Comparison of ENCODE assay signal across 20 cellular contexts in the genomic region with DNA sequence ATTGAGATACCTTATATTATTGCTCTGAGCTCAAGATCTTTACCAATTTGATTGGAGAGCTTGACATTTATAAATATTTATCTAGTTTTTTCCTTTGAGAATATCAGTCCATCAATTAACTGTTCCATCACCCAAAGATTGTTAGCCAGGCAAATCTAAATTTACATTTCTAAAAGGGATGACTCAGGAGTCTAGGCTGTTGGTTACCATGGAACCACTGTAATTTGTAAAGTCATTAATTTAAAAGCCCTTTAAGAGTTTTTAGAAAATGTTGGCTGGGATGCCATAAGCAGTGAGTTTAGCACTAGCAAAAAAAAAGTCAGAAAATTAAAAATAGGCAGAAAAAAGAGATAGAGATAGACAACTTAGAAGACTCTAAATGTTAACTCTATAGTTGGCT. TPM values are rescaled to one million over a fixed set of nuclear protein-coding genes. Genes with fewer than 3 reads are reported as not detected.
DNase-seq lines count a peak whose midpoint lies in the region; ATAC-seq, FAIRE-seq and TF ChIP-seq lines count a peak whose summit lies in the region.
"Had no signal": no experiment of that assay in that cellular context is flagged by ENCODE, and none has a peak within 500 bp of the region (broad histone marks: within the 10 kb centered on the region; RNA-seq: fewer than 3 reads in every experiment).

No MANE protein-coding gene starts in this region.

- intact Hi-C loops in psoas muscle (cut with DNase I), result no loop called here
- intact Hi-C loops in activated T-helper 1 cell treated with anti-CD3 and anti-CD28 coated beads, Interleukin-12 subunit alpha, Interleukin-12 subunit beta, Interleukin-2, Interleukin-4 antibody, amounts not matched to agents 30 ng/mL and 10 ng/mL and 1 ng/mL, durations not matched to agents 14 hours and 24 hours and 36 hours (cut with micrococcal nuclease), result no loop called here

- no peak overlapping the region for H3K4me3 Mint-ChIP-seq in astrocyte (ENCODE audit: unreplicated experiment)
- no peak overlapping the region for H3K4me3 Mint-ChIP-seq in activated T-helper 1 cell treated with anti-CD3 and anti-CD28 coated beads, Interleukin-12 subunit alpha, Interleukin-12 subunit beta, Interleukin-2, Interleukin-4 antibody, amounts not matched to agents 30 ng/mL and 10 ng/mL and 1 ng/mL, durations not matched to agents 14 hours and 24 hours and 36 hours
- H3K4me3 Mint-ChIP-seq: CD8-positive, alpha-beta memory T cell had no signal

- H3K79me2 ChIP-seq in astrocyte (ENCODE audit: insufficient read depth, low read length), result no peaks in the 10 kb centered on the region

- peaks cover 8% of the 10 kb centered on the region for H3K4me1 Mint-ChIP-seq in astrocyte (ENCODE audit: low read depth, unreplicated experiment)
- no peaks in the 10 kb centered on the region for H3K4me1 Mint-ChIP-seq in activated T-helper 1 cell treated with anti-CD3 and anti-CD28 coated beads, Interleukin-12 subunit alpha, Interleukin-12 subunit beta, Interleukin-2, Interleukin-4 antibody, amounts not matched to agents 30 ng/mL and 10 ng/mL and 1 ng/mL, durations not matched to agents 14 hours and 24 hours and 36 hours (ENCODE audit: low read depth)
- H3K4me1 Mint-ChIP-seq: CD8-positive, alpha-beta memory T cell had no signal

- H3K9ac ChIP-seq in HUES6 (ENCODE audit: low read length) (no peak overlapping the region), astrocyte (ENCODE audit: low read length) (no peak overlapping the region), iPS-20b (ENCODE audit: low read depth, low read length) (no peak overlapping the region)
- H3K9ac ChIP-seq: BLaER1 treated with 17β-estradiol and CSF1 and Interleukin-3, amounts not matched to agents 10 nM and 100 nM had no signal

- peak; percentile 47 for DNase-seq in AG08395 (ENCODE audit: low spot score)
- peak; percentile 54 for DNase-seq in astrocyte (ENCODE audit: low read depth)
- DNase-seq in coronary artery (ENCODE audit: low spot score), result no peak
- DNase-seq in psoas muscle, result no peak
- DNase-seq in activated T-helper 1 cell treated with anti-CD3 and anti-CD28 coated beads, Interleukin-12 subunit alpha, Interleukin-12 subunit beta, Interleukin-2, Interleukin-4 antibody, amounts not matched to agents 30 ng/mL and 10 ng/mL and 1 ng/mL, durations not matched to agents 14 hours and 24 hours and 36 hours (ENCODE audit: low spot score), result no peak
- DNase-seq: CD8-positive, alpha-beta memory T cell; DMS 273 treated with DMSO at 0.1 percent for 48 hours; GOT3; MG63; NCI-H2029; NCI-H2171; NCI-H446; NCI-H774; SJCRH30 had no signal

- no peaks in the 10 kb centered on the region for H3K36me3 Mint-ChIP-seq in astrocyte (ENCODE audit: low read depth, unreplicated experiment)
- H3K36me3 Mint-ChIP-seq in activated T-helper 1 cell treated with anti-CD3 and anti-CD28 coated beads, Interleukin-12 subunit alpha, Interleukin-12 subunit beta, Interleukin-2, Interleukin-4 antibody, amounts not matched to agents 30 ng/mL and 10 ng/mL and 1 ng/mL, durations not matched to agents 14 hours and 24 hours and 36 hours (ENCODE audit: low read depth), result no peaks in the 10 kb centered on the region

- no peak for FAIRE-seq in astrocyte (lab: Jason Lieb, UNC)

- no peak overlapping the region for H2AFZ ChIP-seq in astrocyte (ENCODE audit: low read depth, low read length)

- H4K20me1 ChIP-seq in astrocyte (ENCODE audit: insufficient read depth, low read length), result no peaks in the 10 kb centered on the region
- H4K20me1 ChIP-seq: BLaER1 treated with 17β-estradiol and CSF1 and Interleukin-3, amounts not matched to agents 10 nM and 100 nM had no signal

- peaks cover 19% of the 10 kb centered on the region for H3K9me3 ChIP-seq in HUES6 (ENCODE audit: control insufficient read depth, insufficient read depth, low read depth, low read length)
- H3K9me3 ChIP-seq in astrocyte (ENCODE audit: insufficient read depth, low read depth, low read length), result no peaks in the 10 kb centered on the region
- peaks cover 12% of the 10 kb centered on the region; the same call in 1 of the 2 replicates for H3K9me3 ChIP-seq in iPS-20b (ENCODE audit: insufficient read depth, low read depth, low read length)
- H3K9me3 ChIP-seq in psoas muscle, result peaks cover 17% of the 10 kb centered on the region
- H3K9me3 ChIP-seq: MG63, SJCRH30 had no signal

- peaks cover 2% of the 10 kb centered on the region for H3K9me3 Mint-ChIP-seq in astrocyte (ENCODE audit: unreplicated experiment)
- no peaks in the 10 kb centered on the region for H3K9me3 Mint-ChIP-seq in activated T-helper 1 cell treated with anti-CD3 and anti-CD28 coated beads, Interleukin-12 subunit alpha, Interleukin-12 subunit beta, Interleukin-2, Interleukin-4 antibody, amounts not matched to agents 30 ng/mL and 10 ng/mL and 1 ng/mL, durations not matched to agents 14 hours and 24 hours and 36 hours

- H3K27me3 ChIP-seq in HUES6 (ENCODE audit: control insufficient read depth, insufficient read depth, low read length) (no peaks in the 10 kb centered on the region), astrocyte (ENCODE audit: insufficient read depth, low read length) (peaks cover 2% of the 10 kb centered on the region), iPS-20b (ENCODE audit: insufficient read depth, low read length) (no peaks in the 10 kb centered on the region), psoas muscle (ENCODE audit: insufficient read depth in 3 of 3, low read length in 2 of 3) (peaks cover 0 to 5% (median 5%) of the 10 kb centered on the region in 3 donors)
- H3K27me3 ChIP-seq: BLaER1 treated with 17β-estradiol and CSF1 and Interleukin-3, amounts not matched to agents 10 nM and 100 nM; MG63; SJCRH30 had no signal

- no peaks in the 10 kb centered on the region for H3K36me3 ChIP-seq in HUES6 (ENCODE audit: control insufficient read depth, insufficient read depth, low read length)
- H3K36me3 ChIP-seq in astrocyte (ENCODE audit: insufficient read depth, low read length), result no peaks in the 10 kb centered on the region
- no peaks in the 10 kb centered on the region for H3K36me3 ChIP-seq in iPS-20b (ENCODE audit: insufficient read depth, low read depth, low read length)
- no peaks in the 10 kb centered on the region for H3K36me3 ChIP-seq in psoas muscle (ENCODE audit: insufficient read depth in 1 of 2, low read depth in 1 of 2)
- H3K36me3 ChIP-seq: BLaER1 treated with 17β-estradiol and CSF1 and Interleukin-3, amounts not matched to agents 10 nM and 100 nM; MG63; SJCRH30 had no signal

- peak overlapping the region; percentile 68 for H3K27ac ChIP-seq in HUES6 (ENCODE audit: low read depth, low read length)
- H3K27ac ChIP-seq in astrocyte (ENCODE audit: low read depth, low read length), result no peak overlapping the region
- H3K27ac ChIP-seq in iPS-20b (ENCODE audit: low read length), result peak overlapping the region; percentile 89
- no peak overlapping the region for H3K27ac ChIP-seq in coronary artery
- H3K27ac ChIP-seq in psoas muscle, result no peak overlapping the region
- H3K27ac ChIP-seq: RWPE1, SJCRH30 had no signal

- no peak for ATAC-seq in psoas muscle
- no peak for ATAC-seq in GM18909 (IDR thresholded peaks at IDR 0.05; ENCODE audit: poor library complexity, unreplicated experiment)

- H3K4me1 ChIP-seq in HUES6 (ENCODE audit: control insufficient read depth, insufficient read depth, low read length) (peaks cover 7% of the 10 kb centered on the region; the same call in 1 of the 2 replicates), astrocyte (ENCODE audit: insufficient read depth, low read length) (no peaks in the 10 kb centered on the region), iPS-20b (ENCODE audit: insufficient read depth, low read length) (peaks cover 16% of the 10 kb centered on the region), psoas muscle (no peaks in the 10 kb centered on the region)
- H3K4me1 ChIP-seq: SJCRH30 had no signal

- no peak overlapping the region for H3K27ac Mint-ChIP-seq in astrocyte (ENCODE audit: unreplicated experiment)
- no peak overlapping the region for H3K27ac Mint-ChIP-seq in activated T-helper 1 cell treated with anti-CD3 and anti-CD28 coated beads, Interleukin-12 subunit alpha, Interleukin-12 subunit beta, Interleukin-2, Interleukin-4 antibody, amounts not matched to agents 30 ng/mL and 10 ng/mL and 1 ng/mL, durations not matched to agents 14 hours and 24 hours and 36 hours
- H3K27ac Mint-ChIP-seq: CD8-positive, alpha-beta memory T cell had no signal

- no peak for TF ChIP-seq CTCF in astrocyte (IDR thresholded peaks at IDR 0.05; ENCODE audit: insufficient read depth, low read depth, low read length)
- TF ChIP-seq CTCF in coronary artery (IDR thresholded peaks at IDR 0.05), result no peak
- no peak for TF ChIP-seq CTCF in psoas muscle (IDR thresholded peaks at IDR 0.05)

- no peak overlapping the region for H3K4me2 ChIP-seq in astrocyte (ENCODE audit: low read length)

- no peak overlapping the region for H3K4me3 ChIP-seq in HUES6 (ENCODE audit: low read depth, low read length)
- no peak overlapping the region for H3K4me3 ChIP-seq in astrocyte (ENCODE audit: insufficient read depth, low read depth, low read length)
- no peak overlapping the region for H3K4me3 ChIP-seq in iPS-20b (ENCODE audit: low read length)
- no peak overlapping the region for H3K4me3 ChIP-seq in coronary artery
- no peak overlapping the region for H3K4me3 ChIP-seq in psoas muscle
- H3K4me3 ChIP-seq: BLaER1 treated with 17β-estradiol and CSF1 and Interleukin-3, amounts not matched to agents 10 nM and 100 nM; MG63; SJCRH30 had no signal

- H3K27me3 Mint-ChIP-seq in astrocyte (ENCODE audit: low read depth, unreplicated experiment), result no peaks in the 10 kb centered on the region
- peaks cover 15% of the 10 kb centered on the region for H3K27me3 Mint-ChIP-seq in activated T-helper 1 cell treated with anti-CD3 and anti-CD28 coated beads, Interleukin-12 subunit alpha, Interleukin-12 subunit beta, Interleukin-2, Interleukin-4 antibody, amounts not matched to agents 30 ng/mL and 10 ng/mL and 1 ng/mL, durations not matched to agents 14 hours and 24 hours and 36 hours (ENCODE audit: insufficient read depth)

RNA-seq across cellular contexts. Expression of a gene that starts 19.5 kb away (rescaled TPM):
- total RNA-seq in astrocyte (0.98 and 1.3 TPM in 2 replicates), psoas muscle (1 to 10 TPM; 2.6 to 5.5 (median 4.7) TPM)
- 1 to 10 TPM in 2 of 3 donors, under 1 TPM in 1; 0.78 to 3.0 (median 2.8) TPM for polyA plus RNA-seq in psoas muscle
- total RNA-seq in activated T-helper 1 cell treated with anti-CD3 and anti-CD28 coated beads, Interleukin-12 subunit alpha, Interleukin-12 subunit beta, Interleukin-2, Interleukin-4 antibody, amounts not matched to agents 30 ng/mL and 10 ng/mL and 1 ng/mL, durations not matched to agents 14 hours and 24 hours and 36 hours, result 0.12 TPM in 1 of 2 replicates, not detected in the other
- total RNA-seq: SJCRH30 had no signal
- polyA plus RNA-seq: CD8-positive, alpha-beta memory T cell had no signal

RNA-seq across cellular contexts. Expression of a gene that starts 41.4 kb away (rescaled TPM):
- total RNA-seq in astrocyte (not detected in 2 replicates), psoas muscle (not detected)
- polyA plus RNA-seq in psoas muscle, result not detected
- not detected in 2 replicates for total RNA-seq in activated T-helper 1 cell treated with anti-CD3 and anti-CD28 coated beads, Interleukin-12 subunit alpha, Interleukin-12 subunit beta, Interleukin-2, Interleukin-4 antibody, amounts not matched to agents 30 ng/mL and 10 ng/mL and 1 ng/mL, durations not matched to agents 14 hours and 24 hours and 36 hours
- total RNA-seq: A172; CD8-positive, alpha-beta memory T cell; SJCRH30 had no signal
- polyA plus RNA-seq: CD8-positive, alpha-beta memory T cell had no signal

RNA-seq across cellular contexts. Expression of a gene that starts 44.7 kb away (rescaled TPM):
- total RNA-seq in astrocyte, result 0.14 TPM in 1 of 2 replicates, not detected in the other
- total RNA-seq in psoas muscle, result not detected
- not detected for polyA plus RNA-seq in psoas muscle
- total RNA-seq in activated T-helper 1 cell treated with anti-CD3 and anti-CD28 coated beads, Interleukin-12 subunit alpha, Interleukin-12 subunit beta, Interleukin-2, Interleukin-4 antibody, amounts not matched to agents 30 ng/mL and 10 ng/mL and 1 ng/mL, durations not matched to agents 14 hours and 24 hours and 36 hours, result not detected in 2 replicates
- total RNA-seq: A172; CD8-positive, alpha-beta memory T cell; SJCRH30 had no signal
- polyA plus RNA-seq: CD8-positive, alpha-beta memory T cell had no signal

Comparison
In these comparisons a context has a peak if more than half of its experiments do, and no peak if none do; other contexts are left out.
1. DNase-seq: peak in AG08395 (single experiment) and astrocyte (single experiment); none in coronary artery (single experiment), psoas muscle (0 of 2) and activated T-helper 1 cell treated with anti-CD3 and anti-CD28 coated beads, Interleukin-12 subunit alpha, Interleukin-12 subunit beta, Interleukin-2, Interleukin-4 antibody, amounts not matched to agents 30 ng/mL and 10 ng/mL and 1 ng/mL, durations not matched to agents 14 hours and 24 hours and 36 hours (single experiment).
2. H3K27ac ChIP-seq: peak in HUES6 (single experiment) and iPS-20b (single experiment); none in astrocyte (single experiment), coronary artery (0 of 2) and psoas muscle (single experiment).